ENCODE assay signal across 17 cellular contexts in genomic region chr12:46484396-46485061, GRCh38.
"Had no signal": no experiment of that assay in that cellular context is flagged by ENCODE, and none has a peak within 500 bp of the region (broad histone marks: within the 10 kb centered on the region; RNA-seq: fewer than 3 reads in every experiment).

No MANE protein-coding gene starts in this region.

- H3K27ac ChIP-seq: neutrophil, psoas muscle had no signal

- DNase-seq: effector memory CD4-positive, alpha-beta T cell; heart left ventricle; islet precursor cell; mesendoderm; naive B cell; psoas muscle; retina; spleen; stimulated activated CD4-positive, alpha-beta T cell treated with anti-CD3 and anti-CD28 coated beads, Interleukin-15, amount 100 ng/mL, for 24 hours; stimulated activated CD4-positive, alpha-beta T cell treated with anti-CD3 and anti-CD28 coated beads, Interleukin-1b, Interleukin-23, amount 100 ng/mL, for 48 hours; stimulated activated CD4-positive, alpha-beta T cell treated with anti-CD3 and anti-CD28 coated beads, Interleukin-4, amount 100 ng/mL, for 24 hours; testis had no signal

- H3K9me3 ChIP-seq: heart left ventricle, neutrophil, psoas muscle, spleen, testis, tibial nerve had no signal

- H3K27me3 ChIP-seq: heart left ventricle, neutrophil, spleen, testis, tibial nerve had no signal

- H3K4me3 ChIP-seq: heart left ventricle, lung, psoas muscle, spleen, testis, tibial nerve had no signal

- H3K36me3 ChIP-seq: heart left ventricle, neutrophil, spleen, tibial nerve had no signal

- ATAC-seq: esophagus mucosa; psoas muscle; stimulated activated memory B cell treated with anti-CD40 and anti-IgM and Interleukin-4, amounts not matched to agents 10 μg/mL and 1 μg/mL and 100 μg/mL, for 72 hours had no signal
